ENCODE assay signal across 25 cellular contexts in the genomic region with DNA sequence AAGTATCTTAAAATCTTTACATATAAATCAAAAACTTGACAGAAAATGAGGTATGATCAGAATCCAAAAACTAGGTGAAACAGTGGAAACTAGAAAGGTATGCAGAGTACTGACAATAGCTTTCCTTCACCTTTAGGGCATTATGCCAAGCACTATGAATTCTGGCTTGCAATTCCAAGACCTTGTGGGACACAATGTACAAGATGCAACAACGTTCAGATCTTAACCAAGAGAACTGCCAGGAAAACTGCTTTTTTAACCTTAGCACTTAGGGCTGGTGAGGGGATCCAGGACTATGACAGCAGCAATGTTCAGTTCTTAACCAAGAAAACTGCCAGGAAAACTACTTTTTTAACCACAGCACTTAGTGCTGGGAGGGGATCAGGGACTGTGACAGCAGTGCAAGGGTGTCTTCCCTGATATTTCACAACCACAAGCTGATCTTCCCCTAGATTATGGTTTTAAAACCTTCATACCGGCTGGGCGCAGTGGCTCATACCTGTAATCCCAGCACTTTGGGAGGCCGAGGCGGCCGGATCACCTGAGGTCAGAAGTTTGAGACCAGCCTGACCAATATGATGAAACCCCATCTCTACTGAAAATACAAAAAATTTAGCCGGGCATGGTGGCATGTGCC. TPM values are rescaled to one million over a fixed set of nuclear protein-coding genes. Genes with fewer than 3 reads are reported as not detected.
A peak's percentile ranks its signal among the peaks of the same experiment; 100 is the strongest.
DNase-seq lines count a peak whose midpoint lies in the region; ATAC-seq and TF ChIP-seq lines count a peak whose summit lies in the region.
"Had no signal": no experiment of that assay in that cellular context is flagged by ENCODE, and none has a peak within 500 bp of the region (broad histone marks: within the 10 kb centered on the region; RNA-seq: fewer than 3 reads in every experiment).

No MANE protein-coding gene starts in this region.

- CTCF ChIA-PET in WTC11 (lab: Charles Lee): interaction anchor here (1.1 to 1.5 kb wide), 2 partner anchors 138 to 139 kb away, joined by 3 to 6 read pairs; no protein-coding TSS in a partner anchor

- H3K4me1 Mint-ChIP-seq in activated naive CD8-positive, alpha-beta T cell (ENCODE audit: low read depth): peaks cover 83% of the 10 kb centered on the region
- H3K4me1 Mint-ChIP-seq in activated naive CD8-positive, alpha-beta T cell treated with anti-CD3 and anti-CD28 coated beads for 36 hours: peaks cover 76% of the 10 kb centered on the region
- H3K4me1 Mint-ChIP-seq in WTC11: peaks cover 26% of the 10 kb centered on the region
- H3K4me1 Mint-ChIP-seq in type B pancreatic cell (ENCODE audit: unreplicated experiment): peaks cover 51% of the 10 kb centered on the region

- POLR2A ChIA-PET in WTC11 (lab: Charles Lee): no interaction called here

- H3K27me3 Mint-ChIP-seq in activated naive CD8-positive, alpha-beta T cell: no peaks in the 10 kb centered on the region
- H3K27me3 Mint-ChIP-seq in activated naive CD8-positive, alpha-beta T cell treated with anti-CD3 and anti-CD28 coated beads for 36 hours: no peaks in the 10 kb centered on the region
- H3K27me3 Mint-ChIP-seq in WTC11 (ENCODE audit: low read depth) (no peaks in the 10 kb centered on the region), type B pancreatic cell (no peaks in the 10 kb centered on the region)
- H3K27me3 Mint-ChIP-seq: activated naive CD8-positive, alpha-beta T cell treated with anti-CD3 and anti-CD28 coated beads, Interleukin-2, amount 50 U/mL, for 24 hours; effector memory CD8-positive, alpha-beta T cell; naive thymus-derived CD8-positive, alpha-beta T cell; T-cell had no signal

- no peak for DNase-seq in activated naive CD8-positive, alpha-beta T cell treated with anti-CD3 and anti-CD28 coated beads for 36 hours
- DNase-seq in WTC11 (ENCODE audit: low spot score): no peak
- no peak for DNase-seq in left lobe of liver (ENCODE audit: low spot score)
- no peak for DNase-seq in type B pancreatic cell (ENCODE audit: extremely low spot score, unreplicated experiment)
- DNase-seq in stimulated activated CD4-positive, alpha-beta T cell treated with anti-CD3 and anti-CD28 coated beads, Interleukin-4, amount 100 ng/mL, for 4 hours: no peak
- no peak for DNase-seq in activated CD8-positive, alpha-beta memory T cell treated with anti-CD3 and anti-CD28 coated beads, Interleukin-2, amount 50 U/mL, for 48 hours
- DNase-seq in islet precursor cell: no peak
- DNase-seq: activated effector memory CD4-positive, alpha-beta T cell treated with Interleukin-2 at 50 U/mL for 16 hours; activated naive CD8-positive, alpha-beta T cell treated with anti-CD3 and anti-CD28 coated beads, Interleukin-2, amount 50 U/mL, for 24 hours; body of pancreas; Calu3; effector memory CD8-positive, alpha-beta T cell; EL; esophagus squamous epithelium; IMR-90; left cardiac atrium; MG63; naive thymus-derived CD8-positive, alpha-beta T cell; NCI-H187; NCI-H226; NCI-H774; PC-3; right cardiac atrium; T-cell had no signal

- H3K27ac Mint-ChIP-seq in activated naive CD8-positive, alpha-beta T cell: peak overlapping the region; percentile 41
- H3K27ac Mint-ChIP-seq in activated naive CD8-positive, alpha-beta T cell treated with anti-CD3 and anti-CD28 coated beads for 36 hours: no peak overlapping the region
- H3K27ac Mint-ChIP-seq in WTC11: peak overlapping the region; percentile 39; the same call in 1 of the 2 replicates
- H3K27ac Mint-ChIP-seq in type B pancreatic cell: peak overlapping the region; percentile 80
- H3K27ac Mint-ChIP-seq: activated naive CD8-positive, alpha-beta T cell treated with anti-CD3 and anti-CD28 coated beads, Interleukin-2, amount 50 U/mL, for 24 hours; effector memory CD8-positive, alpha-beta T cell; T-cell had no signal

- no peak overlapping the region for H3K4me3 Mint-ChIP-seq in activated naive CD8-positive, alpha-beta T cell
- no peak overlapping the region for H3K4me3 Mint-ChIP-seq in activated naive CD8-positive, alpha-beta T cell treated with anti-CD3 and anti-CD28 coated beads for 36 hours
- no peak overlapping the region for H3K4me3 Mint-ChIP-seq in WTC11
- no peak overlapping the region for H3K4me3 Mint-ChIP-seq in type B pancreatic cell
- H3K4me3 Mint-ChIP-seq: activated naive CD8-positive, alpha-beta T cell treated with anti-CD3 and anti-CD28 coated beads, Interleukin-2, amount 50 U/mL, for 24 hours; effector memory CD8-positive, alpha-beta T cell; naive thymus-derived CD8-positive, alpha-beta T cell; T-cell had no signal

- no peak for TF ChIP-seq CTCF in WTC11 (IDR thresholded peaks at IDR 0.05)
- no peak for TF ChIP-seq CTCF in type B pancreatic cell (conservative IDR thresholded peaks at IDR 0.05)

- peaks cover 15% of the 10 kb centered on the region for H3K36me3 Mint-ChIP-seq in activated naive CD8-positive, alpha-beta T cell
- peaks cover 18% of the 10 kb centered on the region for H3K36me3 Mint-ChIP-seq in activated naive CD8-positive, alpha-beta T cell treated with anti-CD3 and anti-CD28 coated beads for 36 hours
- peaks cover 3% of the 10 kb centered on the region; the same call in 1 of the 2 replicates for H3K36me3 Mint-ChIP-seq in WTC11
- H3K36me3 Mint-ChIP-seq in type B pancreatic cell: peaks cover 23% of the 10 kb centered on the region

- ATAC-seq in WTC11 (no peak), left lobe of liver (peak; percentile 46)
- ATAC-seq: body of pancreas; effector memory CD8-positive, alpha-beta T cell; left cardiac atrium; naive thymus-derived CD8-positive, alpha-beta T cell; PC-3; right cardiac atrium; T-cell had no signal

- no peaks in the 10 kb centered on the region for H3K9me3 Mint-ChIP-seq in activated naive CD8-positive, alpha-beta T cell (ENCODE audit: low read depth)
- no peaks in the 10 kb centered on the region for H3K9me3 Mint-ChIP-seq in activated naive CD8-positive, alpha-beta T cell treated with anti-CD3 and anti-CD28 coated beads for 36 hours
- no peaks in the 10 kb centered on the region for H3K9me3 Mint-ChIP-seq in WTC11
- H3K9me3 Mint-ChIP-seq in type B pancreatic cell: no peaks in the 10 kb centered on the region
- H3K9me3 Mint-ChIP-seq: activated naive CD8-positive, alpha-beta T cell treated with anti-CD3 and anti-CD28 coated beads, Interleukin-2, amount 50 U/mL, for 24 hours; effector memory CD8-positive, alpha-beta T cell; naive thymus-derived CD8-positive, alpha-beta T cell; T-cell had no signal

TF ChIP-seq in WTC11, 78 proteins besides CTCF, POLR2A, EP300 and RAD21 (continues in another document):
- no peak for TF ChIP-seq ZNF263 (CRISPR knock-in tag; IDR thresholded peaks at IDR 0.05; ENCODE audit: low read depth)
- TF ChIP-seq, protein P1, sequence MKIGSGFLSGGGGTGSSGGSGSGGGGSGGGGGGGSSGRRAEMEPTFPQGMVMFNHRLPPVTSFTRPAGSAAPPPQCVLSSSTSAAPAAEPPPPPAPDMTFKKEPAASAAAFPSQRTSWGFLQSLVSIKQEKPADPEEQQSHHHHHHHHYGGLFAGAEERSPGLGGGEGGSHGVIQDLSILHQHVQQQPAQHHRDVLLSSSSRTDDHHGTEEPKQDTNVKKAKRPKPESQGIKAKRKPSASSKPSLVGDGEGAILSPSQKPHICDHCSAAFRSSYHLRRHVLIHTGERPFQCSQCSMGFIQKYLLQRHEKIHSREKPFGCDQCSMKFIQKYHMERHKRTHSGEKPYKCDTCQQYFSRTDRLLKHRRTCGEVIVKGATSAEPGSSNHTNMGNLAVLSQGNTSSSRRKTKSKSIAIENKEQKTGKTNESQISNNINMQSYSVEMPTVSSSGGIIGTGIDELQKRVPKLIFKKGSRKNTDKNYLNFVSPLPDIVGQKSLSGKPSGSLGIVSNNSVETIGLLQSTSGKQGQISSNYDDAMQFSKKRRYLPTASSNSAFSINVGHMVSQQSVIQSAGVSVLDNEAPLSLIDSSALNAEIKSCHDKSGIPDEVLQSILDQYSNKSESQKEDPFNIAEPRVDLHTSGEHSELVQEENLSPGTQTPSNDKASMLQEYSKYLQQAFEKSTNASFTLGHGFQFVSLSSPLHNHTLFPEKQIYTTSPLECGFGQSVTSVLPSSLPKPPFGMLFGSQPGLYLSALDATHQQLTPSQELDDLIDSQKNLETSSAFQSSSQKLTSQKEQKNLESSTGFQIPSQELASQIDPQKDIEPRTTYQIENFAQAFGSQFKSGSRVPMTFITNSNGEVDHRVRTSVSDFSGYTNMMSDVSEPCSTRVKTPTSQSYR (CRISPR knock-in tag; IDR thresholded peaks at IDR 0.05): no peak
- TF ChIP-seq CREB1 (CRISPR knock-in tag; IDR thresholded peaks at IDR 0.05): no peak
- TF ChIP-seq, protein P2, sequence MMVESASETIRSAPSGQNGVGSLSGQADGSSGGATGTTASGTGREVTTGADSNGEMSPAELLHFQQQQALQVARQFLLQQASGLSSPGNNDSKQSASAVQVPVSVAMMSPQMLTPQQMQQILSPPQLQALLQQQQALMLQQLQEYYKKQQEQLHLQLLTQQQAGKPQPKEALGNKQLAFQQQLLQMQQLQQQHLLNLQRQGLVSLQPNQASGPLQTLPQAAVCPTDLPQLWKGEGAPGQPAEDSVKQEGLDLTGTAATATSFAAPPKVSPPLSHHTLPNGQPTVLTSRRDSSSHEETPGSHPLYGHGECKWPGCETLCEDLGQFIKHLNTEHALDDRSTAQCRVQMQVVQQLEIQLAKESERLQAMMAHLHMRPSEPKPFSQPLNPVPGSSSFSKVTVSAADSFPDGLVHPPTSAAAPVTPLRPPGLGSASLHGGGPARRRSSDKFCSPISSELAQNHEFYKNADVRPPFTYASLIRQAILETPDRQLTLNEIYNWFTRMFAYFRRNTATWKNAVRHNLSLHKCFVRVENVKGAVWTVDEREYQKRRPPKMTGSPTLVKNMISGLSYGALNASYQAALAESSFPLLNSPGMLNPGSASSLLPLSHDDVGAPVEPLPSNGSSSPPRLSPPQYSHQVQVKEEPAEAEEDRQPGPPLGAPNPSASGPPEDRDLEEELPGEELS (CRISPR knock-in tag; IDR thresholded peaks at IDR 0.05): no peak
- no peak for TF ChIP-seq KAT7 (CRISPR knock-in tag; IDR thresholded peaks at IDR 0.05; ENCODE audit: borderline replicate concordance)

RNA-seq across cellular contexts. Expression of gene FOXJ3, which starts 22.3 kb away (rescaled TPM):
- total RNA-seq in activated naive CD8-positive, alpha-beta T cell treated with anti-CD3 and anti-CD28 coated beads for 36 hours: 10 to 100 TPM; 43.7 to 47.2 TPM
- 38.6 to 43.3 TPM (median 40.7 TPM) in 3 replicates for total RNA-seq in WTC11 (2021)
- total RNA-seq in left lobe of liver: 13.7 TPM
- 49.4 and 49.8 TPM in 2 replicates for total RNA-seq in type B pancreatic cell (ENCODE audit: low replicate concordance)
